Comparison of ENCODE assay signal across 13 cellular contexts in the genomic region with DNA sequence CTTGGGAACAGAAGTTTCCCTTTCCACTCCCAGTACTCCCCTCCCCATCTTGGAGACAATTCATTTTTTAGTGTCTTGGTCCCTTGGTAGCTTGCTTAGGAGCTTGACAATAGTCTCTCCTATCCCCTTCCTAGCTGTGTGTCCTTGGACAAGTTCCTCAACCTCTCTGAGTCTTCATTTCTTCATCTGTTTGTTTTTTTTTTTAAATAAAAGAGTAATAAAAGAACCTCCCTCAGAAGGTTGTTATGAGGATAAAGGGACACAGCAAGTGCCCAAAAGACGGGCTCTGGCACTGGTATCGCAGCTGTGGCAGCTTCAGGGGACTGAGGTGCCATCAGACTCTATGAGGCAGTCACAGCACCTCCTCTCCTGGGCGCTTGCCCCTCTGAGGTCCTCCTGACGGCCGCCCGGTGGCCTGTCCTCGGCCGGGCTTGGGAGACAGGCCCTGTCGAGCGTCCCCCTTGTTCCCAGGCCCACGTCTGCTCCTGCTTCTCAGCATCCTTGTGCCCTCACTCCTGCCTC.
DNase-seq lines count a peak whose midpoint lies in the region; ATAC-seq and TF ChIP-seq lines count a peak whose summit lies in the region.
"Had no signal": no experiment of that assay in that cellular context is flagged by ENCODE, and none has a peak within 500 bp of the region (broad histone marks: within the 10 kb centered on the region; RNA-seq: fewer than 3 reads in every experiment).

No MANE protein-coding gene starts in this region.

- H3K27me3 ChIP-seq in Panc1 (ENCODE audit: control insufficient read depth, insufficient read depth, low read length) (no peaks in the 10 kb centered on the region), esophagus muscularis mucosa (peaks cover 0 to 33% (median 3%) of the 10 kb centered on the region in 4 donors), upper lobe of right lung (peaks cover 15% of the 10 kb centered on the region)
- H3K27me3 ChIP-seq: BE2C had no signal

- H3K36me3 ChIP-seq in Panc1 (ENCODE audit: control insufficient read depth, insufficient read depth, low read length) (no peaks in the 10 kb centered on the region), esophagus muscularis mucosa (no peaks in the 10 kb centered on the region), upper lobe of right lung (no peaks in the 10 kb centered on the region)
- H3K36me3 ChIP-seq: BE2C had no signal

- intact Hi-C loops in Panc1 (cut with micrococcal nuclease; ENCODE audit: unreplicated experiment), result no loop called here
- intact Hi-C loops in esophagus muscularis mucosa (cut with DNase I), result no loop called here
- intact Hi-C loops in upper lobe of right lung (cut with DNase I), result no loop called here
- intact Hi-C loops in Right ventricle myocardium inferior (cut with DNase I), result no loop called here

- TF ChIP-seq POLR2A in esophagus muscularis mucosa (IDR thresholded peaks at IDR 0.05; ENCODE audit: low read depth), result no peak

- WGBS in esophagus muscularis mucosa, result 59% methylated on average over 11 of the region's 11 CpGs

- H3K4me3 ChIP-seq in Panc1 (ENCODE audit: low read depth in 2 of 2, low read length in 2 of 2), result no peak overlapping the region
- no peak overlapping the region for H3K4me3 ChIP-seq in esophagus muscularis mucosa
- no peak overlapping the region for H3K4me3 ChIP-seq in upper lobe of right lung
- H3K4me3 ChIP-seq: GM23338 had no signal

- no peaks in the 10 kb centered on the region for H3K9me3 ChIP-seq in Panc1 (ENCODE audit: control insufficient read depth, insufficient read depth, low read depth, low read length)
- no peaks in the 10 kb centered on the region for H3K9me3 ChIP-seq in esophagus muscularis mucosa
- no peaks in the 10 kb centered on the region for H3K9me3 ChIP-seq in upper lobe of right lung
- H3K9me3 ChIP-seq: BE2C had no signal

- H3K4me1 ChIP-seq in Panc1 (ENCODE audit: control insufficient read depth, insufficient read depth, low read length) (no peaks in the 10 kb centered on the region), esophagus muscularis mucosa (peaks cover 0 to 3% (median 0%) of the 10 kb centered on the region in 4 donors), upper lobe of right lung (no peaks in the 10 kb centered on the region)
- H3K4me1 ChIP-seq: BE2C had no signal

- no TSS peak for BruUV-seq in Panc1 (replicated peaks; lab: Mats Ljungman, UMichigan)

- in situ Hi-C loops in Panc1 (cut with HindIII; ENCODE audit: low pct_unique_long_range_greater_than_20kb, low sequenced_read_pairs), result no loop called here

- peak; percentile 4 for DNase-seq in GM10248 (ENCODE audit: extremely low spot score)
- no peak for DNase-seq in Panc1 (ENCODE audit: low read depth, low spot score)
- DNase-seq in esophagus muscularis mucosa (ENCODE audit: extremely low spot score), result peak; percentile 90
- peak; percentile 28 for DNase-seq in upper lobe of right lung
- DNase-seq in Right ventricle myocardium inferior (ENCODE audit: missing footprints), result no peak
- DNase-seq in SW480 (ENCODE audit: low spot score), result no peak
- DNase-seq: ACHN; CD4-positive, CD25-positive, alpha-beta regulatory T cell; CD8-positive, alpha-beta memory T cell; H7 had no signal

- POLR2A ChIA-PET in GM10248 (lab: Yijun Ruan, JAX), result interaction anchor here (0.7 kb wide), 1 partner anchor 103 kb away, joined by 3 read pairs; no protein-coding TSS in a partner anchor
- POLR2A ChIA-PET in Panc1 (lab: Charles Lee), result no interaction called here

- CTCF ChIA-PET in GM10248 (lab: Yijun Ruan, JAX) (no interaction called here), Panc1 (lab: Charles Lee) (no interaction called here)

- ATAC-seq in Panc1 (peak; percentile 32; the same call in 1 of the 2 replicates), upper lobe of right lung (no peak), HG03378 (IDR thresholded peaks at IDR 0.05; ENCODE audit: unreplicated experiment) (no peak), Right ventricle myocardium inferior (no peak)
- ATAC-seq: GM23338 had no signal

- TF ChIP-seq CTCF in GM10248 (IDR thresholded peaks at IDR 0.05; ENCODE audit: control extremely low read depth, extremely low read depth, low read depth, missing control alignments) (no peak), Panc1 (IDR thresholded peaks at IDR 0.05) (no peak), esophagus muscularis mucosa (IDR thresholded peaks at IDR 0.05) (no peak), upper lobe of right lung (IDR thresholded peaks at IDR 0.05) (no peak)

- TF ChIP-seq EP300 in esophagus muscularis mucosa (IDR thresholded peaks at IDR 0.05), result no peak

- H3K27ac ChIP-seq in Panc1 (ENCODE audit: low read length) (no peak overlapping the region), esophagus muscularis mucosa (replicated peaks in 1 of 4) (no peak overlapping the region), upper lobe of right lung (no peak overlapping the region)

Comparison
In these comparisons a context has a peak if more than half of its experiments do, and no peak if none do; other contexts are left out.
1. DNase-seq: peak in GM10248 (single experiment), esophagus muscularis mucosa (single experiment) and upper lobe of right lung (single experiment); none in Panc1 (single experiment), Right ventricle myocardium inferior (single experiment) and SW480 (single experiment).